8 cellular contexts compared by ENCODE assay signal in the genomic region with DNA sequence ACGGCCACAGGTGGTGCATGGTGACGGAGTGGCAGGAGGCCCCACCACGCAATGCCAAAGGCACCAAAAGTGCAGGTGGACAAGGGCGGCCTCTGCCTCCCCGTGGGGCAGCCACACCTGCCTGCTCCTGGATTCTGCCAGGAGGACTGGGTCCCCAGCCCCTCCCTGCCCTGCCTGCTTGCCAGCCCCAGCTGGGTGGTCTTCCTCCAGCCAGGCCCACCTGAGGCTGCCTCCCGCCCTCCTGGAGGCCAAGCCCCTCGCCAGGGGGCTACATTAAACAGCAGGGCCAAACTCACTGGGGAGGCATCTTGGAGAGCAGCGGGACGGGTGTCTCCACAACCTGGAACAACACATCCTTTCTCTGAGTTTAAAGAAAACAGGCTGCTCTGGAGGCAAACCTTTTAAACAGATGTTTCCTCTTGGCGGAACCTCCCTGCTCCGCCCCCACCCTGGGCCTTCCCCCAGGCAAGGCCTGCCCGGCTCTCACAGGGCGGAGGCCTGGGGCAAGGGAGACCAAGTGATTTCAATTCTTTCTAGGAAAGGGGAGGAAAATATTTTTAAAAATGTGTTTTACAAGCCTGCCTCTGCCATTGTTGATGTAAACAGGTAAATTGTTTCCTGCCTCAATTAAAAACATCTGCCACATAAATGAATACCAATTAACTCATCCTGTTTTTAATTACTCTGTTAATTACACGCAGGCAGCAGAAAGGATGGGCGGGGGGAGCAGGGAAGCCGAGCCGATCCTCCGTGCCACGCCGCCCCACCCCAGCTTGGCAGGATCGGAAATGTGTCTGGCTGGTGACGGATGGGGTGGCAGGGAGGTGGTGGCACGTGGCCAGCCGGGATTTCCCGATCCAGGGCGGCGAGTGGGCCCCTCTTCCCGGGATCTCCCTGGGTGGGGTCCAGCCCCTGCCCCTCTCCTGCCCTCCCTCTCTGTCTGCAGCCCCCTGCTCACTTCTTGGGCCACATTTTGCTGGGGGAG. TPM values are rescaled to one million over a fixed set of nuclear protein-coding genes. Genes with fewer than 3 reads are reported as not detected.
DNase-seq lines count a peak whose midpoint lies in the region; ATAC-seq and TF ChIP-seq lines count a peak whose summit lies in the region.

No MANE protein-coding gene starts in this region.

- H3K79me2 ChIP-seq in GM23338 (replicated peaks; ENCODE audit: insufficient read depth), result no peaks in the 10 kb centered on the region

- H3K4me3 Mint-ChIP-seq in nephron (no peak overlapping the region), GM23338 (no peak overlapping the region)

- H3K27me3 Mint-ChIP-seq in nephron (ENCODE audit: low read depth) (peaks cover 15% of the 10 kb centered on the region), GM23338 (ENCODE audit: insufficient read depth, low read depth, poor library complexity) (peaks cover 10% of the 10 kb centered on the region)

- no peaks in the 10 kb centered on the region for H3K36me3 Mint-ChIP-seq in nephron (ENCODE audit: low read depth)
- H3K36me3 Mint-ChIP-seq in GM23338 (ENCODE audit: low read depth), result peaks cover 4% of the 10 kb centered on the region; the same call in 1 of the 3 replicates

- DNase-seq in D341Med (ENCODE audit: low spot score) (peak; percentile 75), Kasumi-1 (lab: John Stamatoyannopoulos, UW) (peak; percentile 93 to 95), dedifferentiated amniotic fluid mesenchymal stem cell (ENCODE audit: extremely low spot score) (peak; percentile 45), GM23338 (ENCODE audit: low spot score) (no peak), NCI-H1048 (lab: John Stamatoyannopoulos, UW) (no peak)
- no peak for DNase-seq in activated CD8-positive, alpha-beta memory T cell treated with anti-CD3 and anti-CD28 coated beads, Interleukin-2, amount 50 U/mL, for 48 hours

- H3F3A ChIP-seq in GM23338 (replicated peaks; ENCODE audit: low read depth), result no peaks in the 10 kb centered on the region; the same call in 1 of the 2 replicates

- H2AFZ ChIP-seq in GM23338, result no peak overlapping the region

- no peaks in the 10 kb centered on the region for H3K4me1 ChIP-seq in GM23338 (ENCODE audit: insufficient read depth)

- no peak overlapping the region for H3K4me3 ChIP-seq in GM23338

- H3K4me1 Mint-ChIP-seq in nephron (peaks cover 30% of the 10 kb centered on the region), GM23338 (peaks cover 30% of the 10 kb centered on the region)

- H3K36me3 ChIP-seq in GM23338 (ENCODE audit: insufficient read depth), result no peaks in the 10 kb centered on the region

- H3K27ac Mint-ChIP-seq in nephron (peak overlapping the region; percentile 49 to 68 (median 55)), GM23338 (no peak overlapping the region)

- H3K9me3 Mint-ChIP-seq in nephron (no peaks in the 10 kb centered on the region), GM23338 (peaks cover 9% of the 10 kb centered on the region; the same call in 2 of the 3 replicates)

- no peaks in the 10 kb centered on the region for H3K9me2 ChIP-seq in GM23338 (ENCODE audit: insufficient read depth)

- no peak overlapping the region for H3K4me2 ChIP-seq in GM23338

- H4K20me1 ChIP-seq in GM23338 (replicated peaks; ENCODE audit: insufficient read depth), result no peaks in the 10 kb centered on the region

- TF ChIP-seq CTCF in nephron (IDR thresholded peaks at IDR 0.05; ENCODE audit: unreplicated experiment in 3 of 3) (no peak), GM23338 (conservative IDR thresholded peaks at IDR 0.05; ENCODE audit: low read depth in 2 of 2) (no peak)

- ATAC-seq in GM19035 (IDR thresholded peaks at IDR 0.05; ENCODE audit: unreplicated experiment), result no peak
- ATAC-seq in GM23338, result no peak

- H3K27me3 ChIP-seq in GM23338 (ENCODE audit: insufficient read depth), result no peaks in the 10 kb centered on the region

- H3K27ac ChIP-seq in GM23338 (ENCODE audit: low read depth), result no peak overlapping the region

TF ChIP-seq in GM23338, 12 proteins besides CTCF, POLR2A, EP300 and RAD21:
- TF ChIP-seq EZH2phosphoT487 (IDR thresholded peaks at IDR 0.05; ENCODE audit: unreplicated experiment), result no peak

RNA-seq across cellular contexts. Expression of gene PABPN1L, which starts 54.5 kb away (rescaled TPM):
- not detected in 2 replicates for total RNA-seq in GM23338 (2014; rRNA removed; shearing (Covaris generic))
- polyA plus RNA-seq in GM23338 (2016; fragmentation: Nextera tagmentation; extraction: Ambion mirVana), result not detected in 2 replicates

RNA-seq across cellular contexts. Expression of gene CBFA2T3, which starts 56.1 kb away (rescaled TPM):
- total RNA-seq in GM23338 (2014; rRNA removed; shearing (Covaris generic)), result 0.85 and 1.5 TPM in 2 replicates
- 0.70 and 0.87 TPM in 2 replicates for polyA plus RNA-seq in GM23338 (2016; fragmentation: Nextera tagmentation; extraction: Ambion mirVana)

Comparison
In these comparisons a context has a peak if more than half of its experiments do, and no peak if none do; other contexts are left out.
1. DNase-seq: peak in D341Med (single experiment), Kasumi-1 (2 of 2) and dedifferentiated amniotic fluid mesenchymal stem cell (single experiment); none in activated CD8-positive, alpha-beta memory T cell treated with anti-CD3 and anti-CD28 coated beads, Interleukin-2, amount 50 U/mL, for 48 hours (single experiment), GM23338 (single experiment) and NCI-H1048 (single experiment).